In the genomic region with DNA sequence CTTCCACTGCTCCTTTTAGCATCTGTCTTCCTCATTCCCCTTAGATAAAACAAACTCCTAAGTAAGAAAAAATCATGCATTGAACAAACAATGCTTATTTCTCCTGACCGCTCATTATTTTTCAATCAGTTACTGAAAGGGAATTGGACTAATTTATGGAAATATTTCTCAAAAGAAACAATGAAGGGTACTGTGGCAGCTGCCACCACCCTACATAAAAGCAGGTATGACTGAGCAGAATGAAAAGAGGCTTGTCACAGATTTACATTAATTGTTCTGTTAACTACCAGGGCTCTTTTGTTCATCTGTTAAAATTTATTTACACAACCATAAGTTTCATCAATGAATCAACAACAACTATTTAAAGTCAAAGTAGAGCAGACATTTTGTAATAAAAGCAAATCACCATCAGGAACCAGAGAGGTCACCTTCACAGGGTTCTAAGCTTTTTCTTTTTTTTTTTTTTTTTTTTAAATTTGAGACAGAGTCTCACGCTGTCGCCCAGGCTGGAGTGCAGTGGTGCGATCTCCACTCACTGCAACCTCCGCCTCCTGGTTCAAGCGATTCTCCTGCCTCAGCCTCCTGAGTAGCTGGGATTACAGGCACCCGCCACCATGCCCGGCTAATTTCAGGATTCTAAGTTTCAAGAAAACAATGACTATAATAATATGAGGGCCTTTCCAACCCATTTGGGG, we compare ENCODE assay signal across 18 cellular contexts.
"Had no signal": no experiment of that assay in that cellular context is flagged by ENCODE, and none has a peak within 500 bp of the region (broad histone marks: within the 10 kb centered on the region; RNA-seq: fewer than 3 reads in every experiment).

No MANE protein-coding gene starts in this region.

- H3K9me3 ChIP-seq: neutrophil, pancreas, right lobe of liver had no signal

- H3K36me3 ChIP-seq: neutrophil, pancreas, right lobe of liver had no signal

- DNase-seq: activated B cell treated with CpG ODN at 0.5 μM for 24 hours; activated CD4-positive, alpha-beta memory T cell treated with anti-CD3 and anti-CD28 coated beads, Interleukin-2, amount 10 ng/mL, durations not matched to agents 7 days and 5 days; activated CD4-positive, alpha-beta T cell treated with anti-CD3 and anti-CD28 coated beads for 48 hours; activated CD8-positive, alpha-beta memory T cell treated with anti-CD3 and anti-CD28 coated beads, Interleukin-2, amount 10 ng/mL, durations not matched to agents 7 days and 5 days; dermis blood vessel endothelial cell; effector memory CD4-positive, alpha-beta T cell; islet precursor cell; natural killer cell; pancreas; right lobe of liver; small intestine; stimulated activated CD4-positive, alpha-beta T cell treated with anti-CD3 and anti-CD28 coated beads, Interleukin-15, amount 100 ng/mL, for 24 hours; stimulated activated CD4-positive, alpha-beta T cell treated with anti-CD3 and anti-CD28 coated beads, Interleukin-2, amount 100 ng/mL, for 48 hours; stimulated activated naive CD8-positive, alpha-beta T cell treated with anti-CD3 and anti-CD28 coated beads, Interleukin-15, amount 100 ng/mL, for 72 hours had no signal

- ATAC-seq: activated CD8-positive, alpha-beta memory T cell treated with anti-CD3 and anti-CD28 coated beads, Interleukin-2, amount 10 ng/mL, durations not matched to agents 7 days and 5 days; left lobe of liver; natural killer cell; pancreas; right lobe of liver; stimulated activated naive CD8-positive, alpha-beta T cell treated with anti-CD3 and anti-CD28 coated beads, Interleukin-15, amount 100 ng/mL, for 72 hours had no signal

- H3K27me3 ChIP-seq: hepatocyte, neutrophil, pancreas, right lobe of liver had no signal

- H3K4me1 ChIP-seq: pancreas, right lobe of liver had no signal

- H3K4me3 ChIP-seq: hepatocyte, lung, pancreas, right lobe of liver had no signal

- H3K27ac ChIP-seq: hepatocyte, neutrophil, pancreas, right lobe of liver had no signal
